In the genomic region with DNA sequence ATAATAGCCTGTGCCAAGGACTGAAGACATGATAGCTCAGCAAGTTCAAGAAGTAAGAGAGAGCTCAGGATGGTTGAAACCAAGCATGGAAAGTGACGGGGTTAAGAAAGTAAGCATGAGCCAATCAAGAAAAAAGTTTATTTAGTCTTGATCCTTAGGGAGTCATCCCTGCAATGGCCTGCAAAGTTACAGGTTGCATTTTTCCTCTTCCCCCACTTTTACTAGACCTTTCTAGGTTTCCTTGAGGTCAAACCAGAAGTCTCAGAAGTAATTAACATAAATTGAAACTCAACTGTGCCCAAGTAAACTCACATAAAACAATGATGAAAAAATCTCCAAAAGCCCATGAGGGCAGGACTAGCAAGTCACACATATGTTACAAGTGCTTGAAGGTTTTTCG, we compare ENCODE assay signal across 27 cellular contexts.
"Had no signal": no experiment of that assay in that cellular context is flagged by ENCODE, and none has a peak within 500 bp of the region (broad histone marks: within the 10 kb centered on the region; RNA-seq: fewer than 3 reads in every experiment).

No MANE protein-coding gene starts in this region.

- DNase-seq: activated CD4-positive, alpha-beta T cell treated with anti-CD3 and anti-CD28 coated beads for 48 hours; activated CD4-positive, alpha-beta T cell treated with anti-CD3 and anti-CD28 coated beads, Interleukin-2, amount 50 U/mL, for 48 hours; activated CD8-positive, alpha-beta memory T cell treated with anti-CD3 and anti-CD28 coated beads for 24 hours; activated effector memory CD4-positive, alpha-beta T cell treated with Interleukin-2 at 50 U/mL for 16 hours; activated naive CD4-positive, alpha-beta T cell treated with Interleukin-2 at 50 U/mL for 16 hours; anterior cingulate cortex; body of pancreas; cerebellar nuclear complex; head of caudate nucleus; hippocampal formation; left cardiac atrium; mucosa of descending colon; stimulated activated naive CD4-positive, alpha-beta T cell; T-helper 17 cell; T1000; trophoblast cell; uterus; WERI-Rb-1 had no signal

- H3K36me3 ChIP-seq: right atrium auricular region, suprapubic skin, uterus, WERI-Rb-1 had no signal

- H3K4me3 Mint-ChIP-seq: activated naive CD8-positive, alpha-beta T cell; memory B cell; natural killer cell treated with Interleukin-12 subunit alpha and Interleukin-12 subunit beta and Interleukin-15 and Interleukin-18, amount 100 ng/mL, for 72 hours; T-helper 17 cell had no signal

- H3K9me3 Mint-ChIP-seq: natural killer cell treated with Interleukin-12 subunit alpha and Interleukin-12 subunit beta and Interleukin-15 and Interleukin-18, amount 100 ng/mL, for 72 hours had no signal

- H3K36me3 Mint-ChIP-seq: activated naive CD8-positive, alpha-beta T cell; memory B cell; natural killer cell treated with Interleukin-12 subunit alpha and Interleukin-12 subunit beta and Interleukin-15 and Interleukin-18, amount 100 ng/mL, for 72 hours had no signal

- H3K4me1 Mint-ChIP-seq: memory B cell, T-helper 17 cell had no signal

- H2AFZ ChIP-seq: parathyroid adenoma had no signal

- H3K27ac ChIP-seq: parathyroid adenoma, right atrium auricular region, suprapubic skin, WERI-Rb-1 had no signal

- ATAC-seq: activated CD4-positive, CD25-positive, alpha-beta regulatory T cell treated with anti-CD3 and anti-CD28 coated beads, Interleukin-2, amount 50 U/mL, for 24 hours; body of pancreas; left cardiac atrium; natural killer cell treated with Interleukin-12 subunit alpha and Interleukin-12 subunit beta and Interleukin-15 and Interleukin-18, amount 100 ng/mL, for 72 hours; T-helper 17 cell had no signal

- H3K27me3 ChIP-seq: body of pancreas, right atrium auricular region, suprapubic skin, uterus had no signal

- H3K27ac Mint-ChIP-seq: activated naive CD8-positive, alpha-beta T cell; memory B cell; natural killer cell treated with Interleukin-12 subunit alpha and Interleukin-12 subunit beta and Interleukin-15 and Interleukin-18, amount 100 ng/mL, for 72 hours; T-helper 17 cell had no signal

- H3K9me3 ChIP-seq: body of pancreas, mucosa of descending colon, right atrium auricular region, suprapubic skin, uterus had no signal

- H3K4me1 ChIP-seq: suprapubic skin, uterus had no signal

- H3K27me3 Mint-ChIP-seq: memory B cell had no signal

- FAIRE-seq: endothelial cell of umbilical vein, keratinocyte had no signal

- H3K4me3 ChIP-seq: body of pancreas, mucosa of descending colon, right atrium auricular region, suprapubic skin, uterus had no signal
